In genomic region chr11:70759846-70760245, GRCh38 we compare ENCODE assay signal across 19 cellular contexts.
"Had no signal": no experiment of that assay in that cellular context is flagged by ENCODE, and none has a peak within 500 bp of the region (broad histone marks: within the 10 kb centered on the region; RNA-seq: fewer than 3 reads in every experiment).

No MANE protein-coding gene starts in this region.

- ATAC-seq: K562, Panc1 had no signal

- H3K27ac Mint-ChIP-seq: IgD-negative memory B cell had no signal

- H3K4me1 Mint-ChIP-seq: IgD-negative memory B cell had no signal

- H3K4me3 Mint-ChIP-seq: IgD-negative memory B cell had no signal

- H3K9me3 ChIP-seq: SK-N-SH had no signal

- H3K4me2 ChIP-seq: KMS-11, SK-N-SH had no signal

- DNase-seq: Kasumi-1, MM.1S, NCI-H1092 treated with DMSO at 0.1 percent for 48 hours, NCI-H1436, NCI-H187 treated with DMSO at 0.1 percent for 48 hours, NCI-H2029 treated with DMSO at 0.1 percent for 48 hours, NCI-H2171 treated with DMSO at 0.1 percent for 48 hours, NCI-H446, NCI-H510A, NCI-H524 treated with DMSO at 0.1 percent for 48 hours, NCI-H774, SHP77, SW 1271 had no signal

- H3K4me3 ChIP-seq: K562 had no signal

- H3K27ac ChIP-seq: KMS-11, RWPE1 had no signal

- H3K9ac ChIP-seq: KMS-11, SK-N-SH had no signal
